1 cellular context compared by ENCODE assay signal in the genomic region with DNA sequence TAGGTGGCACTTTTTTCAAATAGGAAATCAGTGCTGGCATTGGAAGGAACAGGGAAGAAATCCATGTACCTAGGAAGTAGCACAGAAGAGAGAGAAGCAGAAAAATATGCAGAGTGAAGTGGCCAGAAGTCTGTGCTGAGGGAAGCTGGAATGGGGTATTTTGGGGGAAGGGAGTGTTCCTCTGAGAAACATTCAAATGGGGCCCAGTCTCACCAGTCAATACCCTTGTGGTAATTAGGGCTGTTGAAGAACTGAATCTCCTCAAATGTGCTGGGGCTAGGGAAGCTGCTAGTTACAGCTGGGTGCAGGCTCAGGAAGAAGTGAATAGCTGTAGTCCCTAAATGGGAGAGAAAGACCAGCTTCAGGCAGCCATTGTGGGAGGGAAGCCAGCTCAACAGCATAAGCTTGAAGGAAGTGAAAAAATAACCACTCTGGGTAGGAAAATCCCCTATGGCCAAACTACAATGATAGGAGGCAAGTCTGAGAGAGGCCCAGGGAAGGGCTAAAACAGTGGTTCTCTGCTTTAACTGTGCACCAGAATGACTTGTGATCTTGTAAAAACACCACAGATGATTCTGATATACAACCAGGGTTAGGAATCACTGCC.
TF ChIP-seq lines count a peak whose summit lies in the region.

No MANE protein-coding gene starts in this region.

TF ChIP-seq in GM12878, 131 proteins besides CTCF, POLR2A, EP300 and RAD21 (continued from another document and continues in another):
- TF ChIP-seq REST (IDR thresholded peaks at IDR 0.05; ENCODE audit: low read depth, low read length): no peak
- 0 out of 2 replicates have a peak, but pooled peaks have one; percentile 5 for TF ChIP-seq ZBED1 (IDR thresholded peaks at IDR 0.05; ENCODE audit: borderline replicate concordance)
- TF ChIP-seq, protein P1, sequence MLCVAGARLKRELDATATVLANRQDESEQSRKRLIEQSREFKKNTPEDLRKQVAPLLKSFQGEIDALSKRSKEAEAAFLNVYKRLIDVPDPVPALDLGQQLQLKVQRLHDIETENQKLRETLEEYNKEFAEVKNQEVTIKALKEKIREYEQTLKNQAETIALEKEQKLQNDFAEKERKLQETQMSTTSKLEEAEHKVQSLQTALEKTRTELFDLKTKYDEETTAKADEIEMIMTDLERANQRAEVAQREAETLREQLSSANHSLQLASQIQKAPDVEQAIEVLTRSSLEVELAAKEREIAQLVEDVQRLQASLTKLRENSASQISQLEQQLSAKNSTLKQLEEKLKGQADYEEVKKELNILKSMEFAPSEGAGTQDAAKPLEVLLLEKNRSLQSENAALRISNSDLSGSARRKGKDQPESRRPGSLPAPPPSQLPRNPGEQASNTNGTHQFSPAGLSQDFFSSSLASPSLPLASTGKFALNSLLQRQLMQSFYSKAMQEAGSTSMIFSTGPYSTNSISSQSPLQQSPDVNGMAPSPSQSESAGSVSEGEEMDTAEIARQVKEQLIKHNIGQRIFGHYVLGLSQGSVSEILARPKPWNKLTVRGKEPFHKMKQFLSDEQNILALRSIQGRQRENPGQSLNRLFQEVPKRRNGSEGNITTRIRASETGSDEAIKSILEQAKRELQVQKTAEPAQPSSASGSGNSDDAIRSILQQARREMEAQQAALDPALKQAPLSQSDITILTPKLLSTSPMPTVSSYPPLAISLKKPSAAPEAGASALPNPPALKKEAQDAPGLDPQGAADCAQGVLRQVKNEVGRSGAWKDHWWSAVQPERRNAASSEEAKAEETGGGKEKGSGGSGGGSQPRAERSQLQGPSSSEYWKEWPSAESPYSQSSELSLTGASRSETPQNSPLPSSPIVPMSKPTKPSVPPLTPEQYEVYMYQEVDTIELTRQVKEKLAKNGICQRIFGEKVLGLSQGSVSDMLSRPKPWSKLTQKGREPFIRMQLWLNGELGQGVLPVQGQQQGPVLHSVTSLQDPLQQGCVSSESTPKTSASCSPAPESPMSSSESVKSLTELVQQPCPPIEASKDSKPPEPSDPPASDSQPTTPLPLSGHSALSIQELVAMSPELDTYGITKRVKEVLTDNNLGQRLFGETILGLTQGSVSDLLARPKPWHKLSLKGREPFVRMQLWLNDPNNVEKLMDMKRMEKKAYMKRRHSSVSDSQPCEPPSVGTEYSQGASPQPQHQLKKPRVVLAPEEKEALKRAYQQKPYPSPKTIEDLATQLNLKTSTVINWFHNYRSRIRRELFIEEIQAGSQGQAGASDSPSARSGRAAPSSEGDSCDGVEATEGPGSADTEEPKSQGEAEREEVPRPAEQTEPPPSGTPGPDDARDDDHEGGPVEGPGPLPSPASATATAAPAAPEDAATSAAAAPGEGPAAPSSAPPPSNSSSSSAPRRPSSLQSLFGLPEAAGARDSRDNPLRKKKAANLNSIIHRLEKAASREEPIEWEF (IDR thresholded peaks at IDR 0.05; ENCODE audit: insufficient replicate concordance, low read depth, low read length): no peak
- TF ChIP-seq TARDBP (IDR thresholded peaks at IDR 0.05; ENCODE audit: borderline replicate concordance): no peak
- TF ChIP-seq ZNF24 (IDR thresholded peaks at IDR 0.05): peak; percentile 5; the same call in 1 of the 2 replicates
- TF ChIP-seq, protein P2, sequence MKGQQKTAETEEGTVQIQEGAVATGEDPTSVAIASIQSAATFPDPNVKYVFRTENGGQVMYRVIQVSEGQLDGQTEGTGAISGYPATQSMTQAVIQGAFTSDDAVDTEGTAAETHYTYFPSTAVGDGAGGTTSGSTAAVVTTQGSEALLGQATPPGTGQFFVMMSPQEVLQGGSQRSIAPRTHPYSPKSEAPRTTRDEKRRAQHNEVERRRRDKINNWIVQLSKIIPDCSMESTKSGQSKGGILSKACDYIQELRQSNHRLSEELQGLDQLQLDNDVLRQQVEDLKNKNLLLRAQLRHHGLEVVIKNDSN (IDR thresholded peaks at IDR 0.05; ENCODE audit: borderline replicate concordance, extremely low read length, insufficient read depth, low read depth, low read length): no peak
- TF ChIP-seq FOXK2 (IDR thresholded peaks at IDR 0.05): no peak
- no peak for TF ChIP-seq NKRF (conservative IDR thresholded peaks at IDR 0.05)
- no peak for TF ChIP-seq RFX5 (IDR thresholded peaks at IDR 0.05; ENCODE audit: low read depth, low read length)
- no peak for TF ChIP-seq MYC (IDR thresholded peaks at IDR 0.05; ENCODE audit: insufficient read depth, insufficient read length, insufficient replicate concordance, low read length, severe bottlenecking)
- TF ChIP-seq, protein P3, sequence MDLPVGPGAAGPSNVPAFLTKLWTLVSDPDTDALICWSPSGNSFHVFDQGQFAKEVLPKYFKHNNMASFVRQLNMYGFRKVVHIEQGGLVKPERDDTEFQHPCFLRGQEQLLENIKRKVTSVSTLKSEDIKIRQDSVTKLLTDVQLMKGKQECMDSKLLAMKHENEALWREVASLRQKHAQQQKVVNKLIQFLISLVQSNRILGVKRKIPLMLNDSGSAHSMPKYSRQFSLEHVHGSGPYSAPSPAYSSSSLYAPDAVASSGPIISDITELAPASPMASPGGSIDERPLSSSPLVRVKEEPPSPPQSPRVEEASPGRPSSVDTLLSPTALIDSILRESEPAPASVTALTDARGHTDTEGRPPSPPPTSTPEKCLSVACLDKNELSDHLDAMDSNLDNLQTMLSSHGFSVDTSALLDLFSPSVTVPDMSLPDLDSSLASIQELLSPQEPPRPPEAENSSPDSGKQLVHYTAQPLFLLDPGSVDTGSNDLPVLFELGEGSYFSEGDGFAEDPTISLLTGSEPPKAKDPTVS (IDR thresholded peaks at IDR 0.05; ENCODE audit: low read depth, low read length): no peak
- no peak for TF ChIP-seq NR2C1 (IDR thresholded peaks at IDR 0.05)
- TF ChIP-seq ETV6 (conservative IDR thresholded peaks at IDR 0.05 in 1 of 2, IDR thresholded peaks at IDR 0.05 in 1 of 2; ENCODE audit: borderline replicate concordance in 1 of 2, low read depth in 1 of 2): no peak
- TF ChIP-seq RELA (IDR thresholded peaks at IDR 0.05; ENCODE audit: borderline replicate concordance, partially characterized antibody): peak; percentile 55
- TF ChIP-seq PKNOX1 (IDR thresholded peaks at IDR 0.05): no peak
- TF ChIP-seq STAT3 (IDR thresholded peaks at IDR 0.05; ENCODE audit: low read depth, low read length): no peak
- TF ChIP-seq SKIL (IDR thresholded peaks at IDR 0.05; ENCODE audit: low read depth, poor library complexity, severe bottlenecking): peak; percentile 14
- TF ChIP-seq MAX (IDR thresholded peaks at IDR 0.05; ENCODE audit: low read depth, low read length): no peak
- no peak for TF ChIP-seq MEF2A (IDR thresholded peaks at IDR 0.05; ENCODE audit: insufficient read depth, low read depth, low read length)
- peak; percentile 58 for TF ChIP-seq IKZF1 (conservative IDR thresholded peaks at IDR 0.05)
- TF ChIP-seq GABPA (IDR thresholded peaks at IDR 0.05; ENCODE audit: low read depth): no peak
- TF ChIP-seq PAX5 (IDR thresholded peaks at IDR 0.05; ENCODE audit: borderline replicate concordance, low read depth, low read length): peak; percentile 59; the same call in 1 of the 2 replicates
- TF ChIP-seq NR2C2 (IDR thresholded peaks at IDR 0.05; ENCODE audit: borderline replicate concordance, control insufficient read depth, insufficient read length, low read depth): no peak
- no peak for TF ChIP-seq ASH2L (IDR thresholded peaks at IDR 0.05; ENCODE audit: borderline replicate concordance, low read depth)
- TF ChIP-seq TBL1XR1 (IDR thresholded peaks at IDR 0.05; ENCODE audit: low read depth, low read length): no peak
- TF ChIP-seq SMC3 (IDR thresholded peaks at IDR 0.05; ENCODE audit: borderline replicate concordance, low read length): no peak
- 0 out of 2 replicates have a peak, but pooled peaks have one; percentile 27 for TF ChIP-seq EED (IDR thresholded peaks at IDR 0.05; ENCODE audit: low read depth)
- TF ChIP-seq CREM (IDR thresholded peaks at IDR 0.05; ENCODE audit: low read depth): no peak
- TF ChIP-seq ZNF592 (IDR thresholded peaks at IDR 0.05): no peak
- TF ChIP-seq HDAC6 (IDR thresholded peaks at IDR 0.05; ENCODE audit: unreplicated experiment): no peak
- no peak for TF ChIP-seq SRF (IDR thresholded peaks at IDR 0.05; ENCODE audit: low read depth in 2 of 2, low read length in 2 of 2)
- peak; percentile 92 for TF ChIP-seq YY1 (IDR thresholded peaks at IDR 0.05; ENCODE audit: low read depth, low read length)
- TF ChIP-seq KLF5 (IDR thresholded peaks at IDR 0.05; ENCODE audit: partially characterized antibody): peak; percentile 17
